Comparison of ENCODE assay signal across 27 cellular contexts in genomic region chr14:70156602-70157001, GRCh38. TPM values are rescaled to one million over a fixed set of nuclear protein-coding genes. Genes with fewer than 3 reads are reported as not detected.
"Had no signal": no experiment of that assay in that cellular context is flagged by ENCODE, and none has a peak within 500 bp of the region (broad histone marks: within the 10 kb centered on the region; RNA-seq: fewer than 3 reads in every experiment).

No MANE protein-coding gene starts in this region.

- H3K4me3 ChIP-seq: left lung, lower lobe of right lung, right atrium auricular region, right lobe of liver, spleen, transverse colon, upper lobe of left lung had no signal

- H3K27ac ChIP-seq: left lung, lower lobe of right lung, neutrophil, parathyroid adenoma, right atrium auricular region, right lobe of liver, spleen, transverse colon, upper lobe of left lung had no signal

- H3K27ac Mint-ChIP-seq: naive thymus-derived CD4-positive, alpha-beta T cell; natural killer cell treated with Interleukin-12 subunit alpha and Interleukin-12 subunit beta and Interleukin-15 and Interleukin-18, amount 100 ng/mL, for 72 hours; stimulated activated effector memory CD8-positive, alpha-beta T cell treated with anti-CD3 and anti-CD28 coated beads, Interleukin-12 subunit alpha, Interleukin-12 subunit beta, amount 100 ng/mL, for 72 hours; stimulated activated naive CD8-positive, alpha-beta T cell treated with anti-CD3 and anti-CD28 coated beads, Interleukin-15, Interleukin-2, amounts not matched to agents 100 ng/mL and 50 ng/mL, for 24 hours had no signal

- H3K9me3 Mint-ChIP-seq: naive thymus-derived CD4-positive, alpha-beta T cell; natural killer cell treated with Interleukin-12 subunit alpha and Interleukin-12 subunit beta and Interleukin-15 and Interleukin-18, amount 100 ng/mL, for 72 hours; neural crest cell; stimulated activated effector memory CD8-positive, alpha-beta T cell treated with anti-CD3 and anti-CD28 coated beads, Interleukin-12 subunit alpha, Interleukin-12 subunit beta, amount 100 ng/mL, for 72 hours; stimulated activated naive CD8-positive, alpha-beta T cell treated with anti-CD3 and anti-CD28 coated beads, Interleukin-15, Interleukin-2, amounts not matched to agents 100 ng/mL and 50 ng/mL, for 24 hours had no signal

- DNase-seq: head of caudate nucleus; hippocampal formation; kidney glomerular epithelial cell; left cardiac atrium; left lung; lower lobe of right lung; mammary epithelial cell; mesenchymal stem cell; naive thymus-derived CD4-positive, alpha-beta T cell; occipital lobe; right lobe of liver; small intestine; spleen; stimulated activated CD4-positive, alpha-beta T cell treated with anti-CD3 and anti-CD28 coated beads, Interleukin-4, amount 100 ng/mL, for 24 hours; stimulated activated naive CD4-positive, alpha-beta T cell; substantia nigra; transverse colon; upper lobe of left lung had no signal

- H3K36me3 ChIP-seq: left lung, lower lobe of right lung, neutrophil, right atrium auricular region, right lobe of liver, spleen, transverse colon, upper lobe of left lung had no signal

- H3K36me3 Mint-ChIP-seq: naive thymus-derived CD4-positive, alpha-beta T cell; natural killer cell treated with Interleukin-12 subunit alpha and Interleukin-12 subunit beta and Interleukin-15 and Interleukin-18, amount 100 ng/mL, for 72 hours; stimulated activated effector memory CD8-positive, alpha-beta T cell treated with anti-CD3 and anti-CD28 coated beads, Interleukin-12 subunit alpha, Interleukin-12 subunit beta, amount 100 ng/mL, for 72 hours had no signal

- FAIRE-seq: keratinocyte, small intestine had no signal

- H3K4me1 ChIP-seq: left lung, lower lobe of right lung, parathyroid adenoma, right atrium auricular region, right lobe of liver, spleen, transverse colon, upper lobe of left lung had no signal

- ATAC-seq: left cardiac atrium; left lung; lower lobe of right lung; naive thymus-derived CD4-positive, alpha-beta T cell; natural killer cell treated with Interleukin-12 subunit alpha and Interleukin-12 subunit beta and Interleukin-15 and Interleukin-18, amount 100 ng/mL, for 72 hours; right lobe of liver; stimulated activated effector memory CD8-positive, alpha-beta T cell treated with anti-CD3 and anti-CD28 coated beads, Interleukin-12 subunit alpha, Interleukin-12 subunit beta, amount 100 ng/mL, for 72 hours had no signal

- H3K9me3 ChIP-seq: left lung, lower lobe of right lung, neutrophil, right atrium auricular region, right lobe of liver, spleen, transverse colon, upper lobe of left lung had no signal

- H3K4me3 Mint-ChIP-seq: naive thymus-derived CD4-positive, alpha-beta T cell; natural killer cell treated with Interleukin-12 subunit alpha and Interleukin-12 subunit beta and Interleukin-15 and Interleukin-18, amount 100 ng/mL, for 72 hours; neural crest cell; stimulated activated effector memory CD8-positive, alpha-beta T cell treated with anti-CD3 and anti-CD28 coated beads, Interleukin-12 subunit alpha, Interleukin-12 subunit beta, amount 100 ng/mL, for 72 hours; stimulated activated naive CD8-positive, alpha-beta T cell treated with anti-CD3 and anti-CD28 coated beads, Interleukin-15, Interleukin-2, amounts not matched to agents 100 ng/mL and 50 ng/mL, for 24 hours had no signal

- H3K4me1 Mint-ChIP-seq: naive thymus-derived CD4-positive, alpha-beta T cell; neural crest cell; stimulated activated effector memory CD8-positive, alpha-beta T cell treated with anti-CD3 and anti-CD28 coated beads, Interleukin-12 subunit alpha, Interleukin-12 subunit beta, amount 100 ng/mL, for 72 hours had no signal

- H3K27me3 ChIP-seq: neutrophil, right atrium auricular region, right lobe of liver, transverse colon, upper lobe of left lung had no signal

RNA-seq across cellular contexts. Expression of gene SLC8A3, which starts 32.1 kb away (rescaled TPM):
- total RNA-seq: mammary epithelial cell, osteocyte had no signal
- polyA plus RNA-seq: keratinocyte; naive thymus-derived CD4-positive, alpha-beta T cell; spleen had no signal
